In genomic region chr15:29913528-29914135, GRCh38 we compare ENCODE assay signal across 20 cellular contexts.
DNase-seq lines count a peak whose midpoint lies in the region; ATAC-seq and TF ChIP-seq lines count a peak whose summit lies in the region.
"Had no signal": no experiment of that assay in that cellular context is flagged by ENCODE, and none has a peak within 500 bp of the region (broad histone marks: within the 10 kb centered on the region; RNA-seq: fewer than 3 reads in every experiment).

No MANE protein-coding gene starts in this region.

- DNase-seq in GM23248 (peak; percentile 81), caudate nucleus (lab: John Stamatoyannopoulos, UW) (no peak), left cardiac atrium (no peak), sciatic nerve (ENCODE audit: low spot score) (no peak), NCI-H1105 (lab: John Stamatoyannopoulos, UW) (no peak), MM.1S (no peak)
- DNase-seq: activated CD4-positive, alpha-beta T cell treated with anti-CD3 and anti-CD28 coated beads for 36 hours; activated naive CD8-positive, alpha-beta T cell treated with anti-CD3 and anti-CD28 coated beads, Interleukin-2, amount 10 ng/mL, durations not matched to agents 7 days and 5 days; activated T-cell treated with anti-CD3 and anti-CD28 coated beads, Interleukin-2, amount 50 U/mL, for 1 hour; CD4-positive, alpha-beta T cell; GF-D8; KBM-7; NCI-H526 treated with DMSO at 0.1 percent for 48 hours; stimulated activated CD4-positive, alpha-beta T cell treated with anti-CD3 and anti-CD28 coated beads, Interleukin-4, amount 100 ng/mL, for 24 hours; T-helper 1 cell had no signal

- TF ChIP-seq CTCF in MM.1S (IDR thresholded peaks at IDR 0.05; ENCODE audit: low read length) = no peak

- H3K9ac ChIP-seq in GM23248 = 0 out of 2 replicates have a peak overlapping the region, but pooled peaks have one; percentile 17
- no peak overlapping the region for H3K9ac ChIP-seq in MM.1S (ENCODE audit: low read length)

- H3K27me3 ChIP-seq in GM23248 (replicated peaks; ENCODE audit: insufficient read depth) (no peaks in the 10 kb centered on the region), MM.1S (replicated peaks; ENCODE audit: insufficient read depth, low read length) (no peaks in the 10 kb centered on the region)
- H3K27me3 ChIP-seq: gastroesophageal sphincter, vagina had no signal

- H3K27ac ChIP-seq in GM23248 (peak overlapping the region; percentile 54), caudate nucleus (ENCODE audit: low read depth, low read length) (peak overlapping the region; percentile 67), MM.1S (ENCODE audit: low read length) (no peak overlapping the region)
- H3K27ac ChIP-seq: gastroesophageal sphincter, vagina had no signal

- H3K4me1 ChIP-seq in GM23248 (ENCODE audit: insufficient read depth) = peaks cover 26% of the 10 kb centered on the region
- H3K4me1 ChIP-seq in MM.1S (ENCODE audit: low read length) = no peaks in the 10 kb centered on the region
- H3K4me1 ChIP-seq: gastroesophageal sphincter had no signal

- 3 to 8% methylated on average over 4 of the region's 4 CpGs for WGBS in GM23248 (ENCODE audit: low coverage in 1 of 2, low lambda C conversion rate in 2 of 2, missing lambda C conversion rate in 2 of 2), 2 experiments

- intact Hi-C loops in left cardiac atrium (cut with DNase I) (no loop called here), sciatic nerve (cut with DNase I) (no loop called here)

- H3F3A ChIP-seq in GM23248 (ENCODE audit: insufficient read depth) = peaks cover 37% of the 10 kb centered on the region
- H3F3A ChIP-seq in MM.1S (ENCODE audit: insufficient read depth, low read length) = no peaks in the 10 kb centered on the region

- H4K20me1 ChIP-seq in GM23248 (ENCODE audit: insufficient read depth) (no peaks in the 10 kb centered on the region), MM.1S (ENCODE audit: insufficient read depth, low read length) (no peaks in the 10 kb centered on the region)

- H3K9me3 ChIP-seq in GM23248 (ENCODE audit: low read depth) (no peaks in the 10 kb centered on the region), MM.1S (replicated peaks; ENCODE audit: insufficient read depth, low read length) (no peaks in the 10 kb centered on the region; the same call in 1 of the 2 replicates)
- H3K9me3 ChIP-seq: gastroesophageal sphincter, vagina had no signal

- H2AFZ ChIP-seq in GM23248 (peak overlapping the region; percentile 29), MM.1S (ENCODE audit: low read length) (no peak overlapping the region)

- in situ Hi-C loops in GM23248 (cut with MboI) = no loop called here

- H3K79me2 ChIP-seq in GM23248 (ENCODE audit: insufficient read depth) (no peaks in the 10 kb centered on the region), MM.1S (ENCODE audit: low read length) (no peaks in the 10 kb centered on the region)

- peak overlapping the region; percentile 25 for H3K4me3 ChIP-seq in GM23248
- no peak overlapping the region for H3K4me3 ChIP-seq in MM.1S (ENCODE audit: low read length)
- H3K4me3 ChIP-seq: gastroesophageal sphincter, vagina had no signal

- H3K36me3 ChIP-seq in GM23248 (ENCODE audit: low read depth) (no peaks in the 10 kb centered on the region), MM.1S (replicated peaks; ENCODE audit: insufficient read depth, low read length) (no peaks in the 10 kb centered on the region)
- H3K36me3 ChIP-seq: gastroesophageal sphincter, vagina had no signal

- H3K9me2 ChIP-seq in GM23248 (ENCODE audit: insufficient read depth) (no peaks in the 10 kb centered on the region), MM.1S (replicated peaks; ENCODE audit: insufficient read depth, low read length) (no peaks in the 10 kb centered on the region)

- H3K4me2 ChIP-seq in GM23248 (ENCODE audit: unreplicated experiment) (peak overlapping the region; percentile 80), MM.1S (ENCODE audit: low read depth, low read length) (no peak overlapping the region)

- ATAC-seq in left cardiac atrium = peak; percentile 68 to 73
- ATAC-seq in sciatic nerve = peak; percentile 59
- ATAC-seq in GM21825 (IDR thresholded peaks at IDR 0.05; ENCODE audit: unreplicated experiment) = no peak
- no peak for ATAC-seq in GM18858 (IDR thresholded peaks at IDR 0.05; ENCODE audit: unreplicated experiment)
- ATAC-seq: activated CD4-positive, alpha-beta T cell treated with anti-CD3 and anti-CD28 coated beads for 36 hours; gastroesophageal sphincter; stimulated activated memory B cell treated with anti-CD40 and anti-IgM and Interleukin-4, amounts not matched to agents 10 μg/mL and 1 μg/mL and 100 μg/mL, for 72 hours had no signal

Comparison
In these comparisons a context has a peak if more than half of its experiments do, and no peak if none do; other contexts are left out.
1. ATAC-seq: peak in left cardiac atrium (2 of 2) and sciatic nerve (single experiment); none in GM21825 (single experiment) and GM18858 (single experiment).